9 cellular contexts compared by ENCODE assay signal in the genomic region with DNA sequence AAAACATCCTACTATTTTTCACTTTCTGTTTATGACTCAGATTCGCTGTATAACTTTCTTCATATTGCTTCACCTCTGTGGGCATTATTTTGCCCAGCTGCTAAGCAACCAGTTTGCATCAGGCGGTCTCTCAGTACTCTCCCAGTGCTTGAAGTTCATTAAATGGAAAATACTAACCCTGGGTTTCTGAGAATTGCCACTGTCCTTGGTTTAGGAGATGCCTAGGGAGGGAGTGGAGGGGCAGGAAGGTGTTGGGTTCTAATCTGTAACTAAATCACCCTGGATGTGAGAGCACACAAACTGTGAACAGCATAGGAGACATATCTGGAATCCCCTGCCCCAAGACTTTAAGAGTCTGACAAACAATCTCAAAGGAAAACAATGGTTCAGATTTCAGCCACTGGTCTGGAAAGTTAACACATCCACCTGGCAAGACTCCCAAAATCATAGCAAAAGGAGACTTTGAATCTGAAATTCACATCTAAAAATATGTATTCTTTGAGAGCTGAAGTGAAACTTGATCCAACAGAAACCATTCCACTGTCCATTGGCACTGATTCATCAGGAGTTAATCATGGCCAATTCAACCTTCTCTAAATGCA.
DNase-seq lines count a peak whose midpoint lies in the region; ATAC-seq and TF ChIP-seq lines count a peak whose summit lies in the region.
"Had no signal": no experiment of that assay in that cellular context is flagged by ENCODE, and none has a peak within 500 bp of the region (broad histone marks: within the 10 kb centered on the region; RNA-seq: fewer than 3 reads in every experiment).

No MANE protein-coding gene starts in this region.

- ATAC-seq in SK-N-SH treated with all-trans-retinoic acid at 6 μM for 48 hours (no peak), right cardiac atrium (peak; percentile 61 to 67), HG02981 (IDR thresholded peaks at IDR 0.05; ENCODE audit: unreplicated experiment) (no peak)
- peak; percentile 64 for ATAC-seq in activated naive CD8-positive, alpha-beta T cell treated with anti-CD3 and anti-CD28 coated beads, Interleukin-2, amount 50 U/mL, for 24 hours

- no peak overlapping the region for H3K4me3 ChIP-seq in SK-N-SH (ENCODE audit: low read depth in 2 of 2, low read length in 1 of 2)
- no peak overlapping the region for H3K4me3 ChIP-seq in right cardiac atrium (ENCODE audit: low read length)
- no peak overlapping the region for H3K4me3 ChIP-seq in subcutaneous abdominal adipose tissue (ENCODE audit: low read depth in 1 of 5, low read length in 5 of 5)

- no peaks in the 10 kb centered on the region for H3K9me3 Mint-ChIP-seq in activated naive CD8-positive, alpha-beta T cell treated with anti-CD3 and anti-CD28 coated beads, Interleukin-2, amount 50 U/mL, for 24 hours

- intact Hi-C loops in right cardiac atrium (cut with DNase I), result loop anchor here in 2 of 4 donors (5.0 to 10.0 kb wide), 2 partner anchors 162 to 164 kb away; no protein-coding TSS in a partner anchor

- no peaks in the 10 kb centered on the region for H3K36me3 Mint-ChIP-seq in activated naive CD8-positive, alpha-beta T cell treated with anti-CD3 and anti-CD28 coated beads, Interleukin-2, amount 50 U/mL, for 24 hours (ENCODE audit: low read depth)

- H2AFZ ChIP-seq in SK-N-SH (ENCODE audit: low read depth), result no peak overlapping the region

- H3K79me2 ChIP-seq in SK-N-SH (ENCODE audit: insufficient read depth), result no peaks in the 10 kb centered on the region

- no peaks in the 10 kb centered on the region for H3K9me2 ChIP-seq in SK-N-SH

- H3K36me3 ChIP-seq in SK-N-SH (replicated peaks in 1 of 2; ENCODE audit: control insufficient read depth in 1 of 2, insufficient read depth in 2 of 2, low read length in 1 of 2), result no peaks in the 10 kb centered on the region
- no peaks in the 10 kb centered on the region for H3K36me3 ChIP-seq in subcutaneous abdominal adipose tissue (ENCODE audit: control insufficient read depth in 5 of 5, insufficient read depth in 5 of 5, low read length in 5 of 5)

- CTCF ChIA-PET in SK-N-SH (lab: Yijun Ruan, JAX), result interaction anchor here (1.0 kb wide), 1 partner anchor 10 kb away, joined by 3 read pairs; no protein-coding TSS in a partner anchor

- H3K4me3 Mint-ChIP-seq in activated naive CD8-positive, alpha-beta T cell treated with anti-CD3 and anti-CD28 coated beads, Interleukin-2, amount 50 U/mL, for 24 hours, result no peak overlapping the region

- no peak for DNase-seq in SK-N-SH
- no peak for DNase-seq in activated naive CD8-positive, alpha-beta T cell treated with anti-CD3 and anti-CD28 coated beads, Interleukin-2, amount 50 U/mL, for 24 hours
- peak in 1 of 3 donors; percentile 18 for DNase-seq in right cardiac atrium
- no peak for DNase-seq in GM19240 (ENCODE audit: insufficient read length, low spot score)
- no peak for DNase-seq in NCI-H1417 (lab: John Stamatoyannopoulos, UW)

- H3K27me3 Mint-ChIP-seq in activated naive CD8-positive, alpha-beta T cell treated with anti-CD3 and anti-CD28 coated beads, Interleukin-2, amount 50 U/mL, for 24 hours, result peaks cover 11% of the 10 kb centered on the region

- POLR2A ChIA-PET in SK-N-SH (lab: Yijun Ruan, JAX), result no interaction called here

- H3K9ac ChIP-seq in SK-N-SH, result peak overlapping the region; percentile 12; the same call in 1 of the 2 replicates
- peak overlapping the region in 2 of 5 donors; percentile 13 to 35 for H3K9ac ChIP-seq in subcutaneous abdominal adipose tissue (ENCODE audit: low read length in 5 of 5)

- H3K9me3 ChIP-seq in SK-N-SH (no peaks in the 10 kb centered on the region), right cardiac atrium (ENCODE audit: control insufficient read depth, low read length) (no peaks in the 10 kb centered on the region), subcutaneous abdominal adipose tissue (ENCODE audit: control insufficient read depth in 5 of 5, low read length in 5 of 5) (no peaks in the 10 kb centered on the region)

- H3K4me1 ChIP-seq in SK-N-SH (ENCODE audit: control insufficient read depth in 1 of 2, insufficient read depth in 2 of 2, low read depth in 1 of 2, low read length in 1 of 2) (peaks cover 0 to 2% of the 10 kb centered on the region in 2 experiments; a peak in 1 of 4 replicates), right cardiac atrium (ENCODE audit: control insufficient read depth, insufficient read depth, low read length) (peaks cover 9% of the 10 kb centered on the region), subcutaneous abdominal adipose tissue (ENCODE audit: control insufficient read depth in 5 of 5, insufficient read depth in 5 of 5, low read length in 5 of 5) (peaks cover 9 to 46% (median 33%) of the 10 kb centered on the region in 5 donors)

- no peaks in the 10 kb centered on the region for H3F3A ChIP-seq in SK-N-SH (replicated peaks; ENCODE audit: insufficient read depth)

- H3K27me3 ChIP-seq in SK-N-SH (ENCODE audit: insufficient read depth) (no peaks in the 10 kb centered on the region), right cardiac atrium (ENCODE audit: control insufficient read depth, insufficient read depth) (no peaks in the 10 kb centered on the region), subcutaneous abdominal adipose tissue (ENCODE audit: control insufficient read depth in 5 of 5, insufficient read depth in 4 of 5, low read length in 5 of 5) (no peaks in the 10 kb centered on the region)

- no peak overlapping the region for H3K4me2 ChIP-seq in SK-N-SH

- H4K20me1 ChIP-seq in SK-N-SH (ENCODE audit: insufficient read depth), result no peaks in the 10 kb centered on the region

- H3K27ac Mint-ChIP-seq in activated naive CD8-positive, alpha-beta T cell treated with anti-CD3 and anti-CD28 coated beads, Interleukin-2, amount 50 U/mL, for 24 hours, result no peak overlapping the region

- H3K27ac ChIP-seq in SK-N-SH (ENCODE audit: low read depth in 2 of 2, low read length in 1 of 2), result peak overlapping the region in 1 of 2 experiments; percentile 54; a peak in 2 of 4 replicates
- H3K27ac ChIP-seq in right cardiac atrium (ENCODE audit: low read length), result peak overlapping the region; percentile 80
- peak overlapping the region; percentile 65 for H3K27ac ChIP-seq in subcutaneous abdominal adipose tissue (ENCODE audit: low read depth, low read length)
- H3K27ac ChIP-seq: C4-2B had no signal

- H3K4me1 Mint-ChIP-seq in activated naive CD8-positive, alpha-beta T cell treated with anti-CD3 and anti-CD28 coated beads, Interleukin-2, amount 50 U/mL, for 24 hours, result peaks cover 14% of the 10 kb centered on the region

- no peak for TF ChIP-seq RAD21 in SK-N-SH (IDR thresholded peaks at IDR 0.05; ENCODE audit: low read length)

- TF ChIP-seq EP300 in SK-N-SH (IDR thresholded peaks at IDR 0.05; ENCODE audit: borderline replicate concordance in 1 of 2, low read depth in 1 of 2, low read length in 1 of 2), result no peak

- TF ChIP-seq CTCF in SK-N-SH (IDR thresholded peaks at IDR 0.05), result no peak

- WGBS in SK-N-SH (ENCODE audit: low lambda C conversion rate), result 38% methylated on average over 2 of the region's 2 CpGs
- 56% methylated on average over 2 of the region's 2 CpGs for WGBS in right cardiac atrium

TF ChIP-seq in SK-N-SH, 30 proteins besides CTCF, POLR2A, EP300 and RAD21:
- TF ChIP-seq MXI1 (IDR thresholded peaks at IDR 0.05; ENCODE audit: low read depth, low read length) (no peak), YY1 (IDR thresholded peaks at IDR 0.05; ENCODE audit: low read depth) (no peak)
- TF ChIP-seq, protein P1, sequence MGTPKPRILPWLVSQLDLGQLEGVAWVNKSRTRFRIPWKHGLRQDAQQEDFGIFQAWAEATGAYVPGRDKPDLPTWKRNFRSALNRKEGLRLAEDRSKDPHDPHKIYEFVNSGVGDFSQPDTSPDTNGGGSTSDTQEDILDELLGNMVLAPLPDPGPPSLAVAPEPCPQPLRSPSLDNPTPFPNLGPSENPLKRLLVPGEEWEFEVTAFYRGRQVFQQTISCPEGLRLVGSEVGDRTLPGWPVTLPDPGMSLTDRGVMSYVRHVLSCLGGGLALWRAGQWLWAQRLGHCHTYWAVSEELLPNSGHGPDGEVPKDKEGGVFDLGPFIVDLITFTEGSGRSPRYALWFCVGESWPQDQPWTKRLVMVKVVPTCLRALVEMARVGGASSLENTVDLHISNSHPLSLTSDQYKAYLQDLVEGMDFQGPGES (IDR thresholded peaks at IDR 0.05; ENCODE audit: low read depth, low read length), result no peak

TF ChIP-seq in SK-N-SH treated with all-trans-retinoic acid at 6 μM for 48 hours, 23 proteins besides CTCF, POLR2A, EP300 and RAD21:
- no peak for TF ChIP-seq ZNF565 (CRISPR knock-in tag; conservative IDR thresholded peaks at IDR 0.05; ENCODE audit: low read depth)
- TF ChIP-seq, protein P2, sequence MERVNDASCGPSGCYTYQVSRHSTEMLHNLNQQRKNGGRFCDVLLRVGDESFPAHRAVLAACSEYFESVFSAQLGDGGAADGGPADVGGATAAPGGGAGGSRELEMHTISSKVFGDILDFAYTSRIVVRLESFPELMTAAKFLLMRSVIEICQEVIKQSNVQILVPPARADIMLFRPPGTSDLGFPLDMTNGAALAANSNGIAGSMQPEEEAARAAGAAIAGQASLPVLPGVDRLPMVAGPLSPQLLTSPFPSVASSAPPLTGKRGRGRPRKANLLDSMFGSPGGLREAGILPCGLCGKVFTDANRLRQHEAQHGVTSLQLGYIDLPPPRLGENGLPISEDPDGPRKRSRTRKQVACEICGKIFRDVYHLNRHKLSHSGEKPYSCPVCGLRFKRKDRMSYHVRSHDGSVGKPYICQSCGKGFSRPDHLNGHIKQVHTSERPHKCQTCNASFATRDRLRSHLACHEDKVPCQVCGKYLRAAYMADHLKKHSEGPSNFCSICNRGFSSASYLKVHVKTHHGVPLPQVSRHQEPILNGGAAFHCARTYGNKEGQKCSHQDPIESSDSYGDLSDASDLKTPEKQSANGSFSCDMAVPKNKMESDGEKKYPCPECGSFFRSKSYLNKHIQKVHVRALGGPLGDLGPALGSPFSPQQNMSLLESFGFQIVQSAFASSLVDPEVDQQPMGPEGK (CRISPR knock-in tag; IDR thresholded peaks at IDR 0.05; ENCODE audit: borderline replicate concordance), result no peak

Comparison
In these comparisons a context has a peak if more than half of its experiments do, and no peak if none do; other contexts are left out.
1. ATAC-seq: peak in activated naive CD8-positive, alpha-beta T cell treated with anti-CD3 and anti-CD28 coated beads, Interleukin-2, amount 50 U/mL, for 24 hours (single experiment) and right cardiac atrium (2 of 2); none in SK-N-SH treated with all-trans-retinoic acid at 6 μM for 48 hours (single experiment) and HG02981 (single experiment).